26 cellular contexts compared by ENCODE assay signal in genomic region chr7:1481300-1481699, GRCh38.
"Had no signal": no experiment of that assay in that cellular context is flagged by ENCODE, and none has a peak within 500 bp of the region (broad histone marks: within the 10 kb centered on the region; RNA-seq: fewer than 3 reads in every experiment).

No MANE protein-coding gene starts in this region.

- FAIRE-seq: astrocyte, bronchial epithelial cell, frontal cortex had no signal

- H3K27me3 ChIP-seq: brain microvascular endothelial cell, dorsolateral prefrontal cortex had no signal

- ATAC-seq: activated CD8-positive, alpha-beta T cell treated with anti-CD3 and anti-CD28 coated beads for 36 hours; activated T-cell treated with anti-CD3 and anti-CD28 coated beads, Interleukin-2, amount 50 U/mL, for 4 hours; activated T-helper 17 cell treated with anti-CD3 and anti-CD28 coated beads, Interleukin-2, amount 50 U/mL, for 72 hours; esophagus mucosa had no signal

- H3K4me3 ChIP-seq: coronary artery, dorsolateral prefrontal cortex had no signal

- H3K27ac ChIP-seq: brain microvascular endothelial cell, coronary artery, dorsolateral prefrontal cortex had no signal

- DNase-seq: activated CD4-positive, alpha-beta T cell treated with anti-CD3 and anti-CD28 coated beads for 4 hours; activated CD4-positive, alpha-beta T cell treated with anti-CD3 and anti-CD28 coated beads, Interleukin-2, amount 50 U/mL, for 1 hour; activated CD4-positive, alpha-beta T cell treated with anti-CD3 and anti-CD28 coated beads, Interleukin-2, amount 50 U/mL, for 48 hours; activated CD4-positive, CD25-positive, alpha-beta regulatory T cell; activated CD4-positive, CD25-positive, alpha-beta regulatory T cell treated with anti-CD3 and anti-CD28 coated beads, Interleukin-2, amount 50 U/mL, for 72 hours; activated CD8-positive, alpha-beta memory T cell treated with anti-CD3 and anti-CD28 coated beads for 24 hours; activated CD8-positive, alpha-beta T cell treated with anti-CD3 and anti-CD28 coated beads for 36 hours; activated effector memory CD4-positive, alpha-beta T cell treated with Interleukin-2 at 50 U/mL for 16 hours; activated gamma-delta T cell treated with Interleukin-2 at 50 U/mL for 16 hours; activated naive CD4-positive, alpha-beta T cell treated with anti-CD3 and anti-CD28 coated beads, Interleukin-2, amount 50 U/mL, for 16 hours; activated naive CD4-positive, alpha-beta T cell treated with Interleukin-2 at 50 U/mL for 16 hours; activated T-cell treated with anti-CD3 and anti-CD28 coated beads, Interleukin-2, amount 50 U/mL, for 4 hours; amniotic stem cell; anterior cingulate cortex; brain microvascular endothelial cell; dorsolateral prefrontal cortex; effector memory CD4-positive, alpha-beta T cell; foreskin fibroblast; head of caudate nucleus; T-helper 2 cell had no signal
